27 cellular contexts compared by ENCODE assay signal in the genomic region with DNA sequence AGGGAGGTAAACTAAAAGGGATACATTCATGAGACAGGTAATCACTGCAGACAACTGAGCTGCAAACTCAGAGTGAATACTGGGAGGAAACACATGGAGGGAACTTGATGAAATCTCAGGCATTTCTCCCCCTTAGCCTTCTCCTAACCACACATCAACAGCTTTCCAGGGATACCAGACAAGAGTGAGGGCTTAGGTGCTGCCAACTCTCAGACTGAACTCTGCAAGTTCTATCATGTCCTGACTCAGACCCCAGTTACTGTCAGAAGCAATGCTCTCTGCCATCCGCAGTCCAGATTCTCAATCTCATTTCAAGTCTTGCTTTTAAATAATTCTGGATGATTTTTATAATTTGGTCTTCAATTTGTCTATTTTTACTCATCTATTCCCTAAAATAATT.
"Had no signal": no experiment of that assay in that cellular context is flagged by ENCODE, and none has a peak within 500 bp of the region (broad histone marks: within the 10 kb centered on the region; RNA-seq: fewer than 3 reads in every experiment).

No MANE protein-coding gene starts in this region.

- H3K4me2 ChIP-seq: neural progenitor cell had no signal

- H3K9ac ChIP-seq: neural progenitor cell, parathyroid adenoma had no signal

- H3K4me3 Mint-ChIP-seq: endodermal cell; natural killer cell treated with Interleukin-12 subunit alpha and Interleukin-12 subunit beta and Interleukin-15 and Interleukin-18, amount 100 ng/mL, for 72 hours; neural progenitor cell; stimulated activated naive B cell treated with anti-CD40 and anti-IgM and Interleukin-4, amounts not matched to agents 10 μg/mL and 1 μg/mL and 100 μg/mL, for 72 hours; stimulated activated naive CD8-positive, alpha-beta T cell treated with anti-CD3 and anti-CD28 coated beads, Interleukin-15, amount 100 ng/mL, for 72 hours had no signal

- H3K9me3 ChIP-seq: heart right ventricle, left lung, lower lobe of right lung, prostate gland, right lobe of liver, spleen, testis, tibial nerve, upper lobe of right lung, vagina had no signal

- H3K27ac Mint-ChIP-seq: endodermal cell; natural killer cell treated with Interleukin-12 subunit alpha and Interleukin-12 subunit beta and Interleukin-15 and Interleukin-18, amount 100 ng/mL, for 72 hours; neural progenitor cell; stimulated activated naive B cell treated with anti-CD40 and anti-IgM and Interleukin-4, amounts not matched to agents 10 μg/mL and 1 μg/mL and 100 μg/mL, for 72 hours; stimulated activated naive CD8-positive, alpha-beta T cell treated with anti-CD3 and anti-CD28 coated beads, Interleukin-15, amount 100 ng/mL, for 72 hours had no signal

- H3K4me3 ChIP-seq: coronary artery, heart right ventricle, left lung, lower lobe of right lung, neural progenitor cell, prostate gland, right lobe of liver, spleen, testis, tibial nerve, upper lobe of right lung, vagina had no signal

- H3K27me3 ChIP-seq: heart right ventricle, left lung, neural progenitor cell, right lobe of liver, spleen, testis, tibial nerve, upper lobe of right lung, vagina had no signal

- ATAC-seq: left lung; lower lobe of right lung; natural killer cell treated with Interleukin-12 subunit alpha and Interleukin-12 subunit beta and Interleukin-15 and Interleukin-18, amount 100 ng/mL, for 72 hours; right lobe of liver; stimulated activated naive B cell treated with anti-CD40 and anti-IgM and Interleukin-4, amounts not matched to agents 10 μg/mL and 1 μg/mL and 100 μg/mL, for 72 hours; stimulated activated naive CD8-positive, alpha-beta T cell treated with anti-CD3 and anti-CD28 coated beads, Interleukin-15, amount 100 ng/mL, for 72 hours; upper lobe of right lung had no signal

- H2AFZ ChIP-seq: neural progenitor cell, parathyroid adenoma had no signal

- H3K4me1 ChIP-seq: left lung, lower lobe of right lung, neural progenitor cell, parathyroid adenoma, prostate gland, right lobe of liver, spleen, testis, upper lobe of right lung had no signal

- DNase-seq: effector CD4-positive, alpha-beta T cell; endodermal cell; heart right ventricle; hypothalamus; left lung; lower lobe of right lung; mesenchymal stem cell; midbrain; nucleus accumbens; right lobe of liver; spleen; stimulated activated CD4-positive, alpha-beta T cell treated with anti-CD3 and anti-CD28 coated beads, Interleukin-15, amount 100 ng/mL, for 24 hours; stimulated activated CD4-positive, alpha-beta T cell treated with anti-CD3 and anti-CD28 coated beads, Interleukin-1b, Interleukin-23, amount 100 ng/mL, for 48 hours; stimulated activated CD4-positive, alpha-beta T cell treated with anti-CD3 and anti-CD28 coated beads, Interleukin-4, amount 100 ng/mL, for 24 hours; stimulated activated naive B cell treated with anti-CD40 and anti-IgM and Interleukin-4, amounts not matched to agents 10 μg/mL and 1 μg/mL and 100 μg/mL, for 72 hours; stimulated activated naive CD8-positive, alpha-beta T cell treated with anti-CD3 and anti-CD28 coated beads, Interleukin-15, amount 100 ng/mL, for 72 hours; testis; upper lobe of right lung had no signal

- H3K36me3 ChIP-seq: heart right ventricle, left lung, lower lobe of right lung, neural progenitor cell, prostate gland, right lobe of liver, spleen, tibial nerve, upper lobe of right lung, vagina had no signal

- FAIRE-seq: endothelial cell of umbilical vein, islet of Langerhans had no signal

- H3K27ac ChIP-seq: coronary artery, heart right ventricle, left lung, lower lobe of right lung, neural progenitor cell, parathyroid adenoma, prostate gland, right lobe of liver, spleen, testis, tibial nerve, upper lobe of right lung, vagina had no signal

- H3K27me3 Mint-ChIP-seq: natural killer cell treated with Interleukin-12 subunit alpha and Interleukin-12 subunit beta and Interleukin-15 and Interleukin-18, amount 100 ng/mL, for 72 hours; stimulated activated naive B cell treated with anti-CD40 and anti-IgM and Interleukin-4, amounts not matched to agents 10 μg/mL and 1 μg/mL and 100 μg/mL, for 72 hours; stimulated activated naive CD8-positive, alpha-beta T cell treated with anti-CD3 and anti-CD28 coated beads, Interleukin-15, amount 100 ng/mL, for 72 hours had no signal

- H3K79me2 ChIP-seq: parathyroid adenoma had no signal

- H3K36me3 Mint-ChIP-seq: natural killer cell treated with Interleukin-12 subunit alpha and Interleukin-12 subunit beta and Interleukin-15 and Interleukin-18, amount 100 ng/mL, for 72 hours; neural progenitor cell; stimulated activated naive B cell treated with anti-CD40 and anti-IgM and Interleukin-4, amounts not matched to agents 10 μg/mL and 1 μg/mL and 100 μg/mL, for 72 hours had no signal

- H3K4me1 Mint-ChIP-seq: neural progenitor cell; stimulated activated naive B cell treated with anti-CD40 and anti-IgM and Interleukin-4, amounts not matched to agents 10 μg/mL and 1 μg/mL and 100 μg/mL, for 72 hours; stimulated activated naive CD8-positive, alpha-beta T cell treated with anti-CD3 and anti-CD28 coated beads, Interleukin-15, amount 100 ng/mL, for 72 hours had no signal

- H3K9me3 Mint-ChIP-seq: endodermal cell; natural killer cell treated with Interleukin-12 subunit alpha and Interleukin-12 subunit beta and Interleukin-15 and Interleukin-18, amount 100 ng/mL, for 72 hours; stimulated activated naive B cell treated with anti-CD40 and anti-IgM and Interleukin-4, amounts not matched to agents 10 μg/mL and 1 μg/mL and 100 μg/mL, for 72 hours; stimulated activated naive CD8-positive, alpha-beta T cell treated with anti-CD3 and anti-CD28 coated beads, Interleukin-15, amount 100 ng/mL, for 72 hours had no signal
